ENCODE assay signal across 31 cellular contexts in genomic region chr1:26092422-26092821, GRCh38. TPM values are rescaled to one million over a fixed set of nuclear protein-coding genes. Genes with fewer than 3 reads are reported as not detected.
"Had no signal": no experiment of that assay in that cellular context is flagged by ENCODE, and none has a peak within 500 bp of the region (broad histone marks: within the 10 kb centered on the region; RNA-seq: fewer than 3 reads in every experiment).

No MANE protein-coding gene starts in this region.

- H3K9me3 ChIP-seq: SJSA1 had no signal

- H3K27ac ChIP-seq: RWPE1, SJSA1, VCaP had no signal

- DNase-seq: activated CD4-positive, alpha-beta memory T cell treated with anti-CD3 and anti-CD28 coated beads for 36 hours; activated CD4-positive, alpha-beta T cell treated with anti-CD3 and anti-CD28 coated beads, Interleukin-2, amount 10 ng/mL, durations not matched to agents 7 days and 5 days; activated CD4-positive, CD25-positive, alpha-beta regulatory T cell; activated CD8-positive, alpha-beta memory T cell treated with anti-CD3 and anti-CD28 coated beads for 24 hours; activated gamma-delta T cell; activated naive CD4-positive, alpha-beta T cell treated with anti-CD3 and anti-CD28 coated beads for 36 hours; activated T-cell treated with anti-CD3 and anti-CD28 coated beads, Interleukin-2, amount 50 U/mL, for 4 hours; amygdala; caudate nucleus; Karpas-422; MM.1S; NCI-H1105; NCI-H1436; NCI-H1694 treated with DMSO at 0.1 percent for 48 hours; NCI-H2081; NCI-H510A treated with DMSO at 0.1 percent for 48 hours; NCI-H69; NK-92 treated with Interleukin-12 subunit alpha and Interleukin-12 subunit beta, amount 100 ng/mL, for 24 hours; OCI-M1; Right ventricle myocardium superior; SW 1271 had no signal

- H3K4me1 Mint-ChIP-seq: activated CD4-positive, alpha-beta T cell treated with anti-CD3 and anti-CD28 coated beads, Interleukin-2, amount 10 ng/mL, durations not matched to agents 7 days and 5 days had no signal

- H3K4me3 Mint-ChIP-seq: activated CD4-positive, alpha-beta memory T cell treated with anti-CD3 and anti-CD28 coated beads for 36 hours; activated CD4-positive, alpha-beta T cell treated with anti-CD3 and anti-CD28 coated beads, Interleukin-2, amount 10 ng/mL, durations not matched to agents 7 days and 5 days; activated naive CD4-positive, alpha-beta T cell treated with anti-CD3 and anti-CD28 coated beads for 36 hours; activated naive CD8-positive, alpha-beta T cell; activated T-cell treated with anti-CD3 and anti-CD28 coated beads, Interleukin-2, amount 50 U/mL, for 4 hours; brain had no signal

- H3K36me3 Mint-ChIP-seq: activated CD4-positive, alpha-beta memory T cell treated with anti-CD3 and anti-CD28 coated beads for 36 hours; activated naive CD8-positive, alpha-beta T cell; brain had no signal

- H3K9me3 Mint-ChIP-seq: activated CD4-positive, alpha-beta memory T cell treated with anti-CD3 and anti-CD28 coated beads for 36 hours; activated CD4-positive, alpha-beta T cell treated with anti-CD3 and anti-CD28 coated beads, Interleukin-2, amount 10 ng/mL, durations not matched to agents 7 days and 5 days; activated naive CD4-positive, alpha-beta T cell treated with anti-CD3 and anti-CD28 coated beads for 36 hours; activated T-cell treated with anti-CD3 and anti-CD28 coated beads, Interleukin-2, amount 50 U/mL, for 4 hours had no signal

- H3K27ac Mint-ChIP-seq: activated CD4-positive, alpha-beta memory T cell treated with anti-CD3 and anti-CD28 coated beads for 36 hours; activated CD4-positive, alpha-beta T cell treated with anti-CD3 and anti-CD28 coated beads, Interleukin-2, amount 10 ng/mL, durations not matched to agents 7 days and 5 days; activated naive CD4-positive, alpha-beta T cell treated with anti-CD3 and anti-CD28 coated beads for 36 hours; activated naive CD8-positive, alpha-beta T cell; brain had no signal

- FAIRE-seq: astrocyte, TTC549 had no signal

- ATAC-seq: activated T-cell treated with anti-CD3 and anti-CD28 coated beads, Interleukin-2, amount 50 U/mL, for 4 hours; Panc1; SK-N-SH treated with all-trans-retinoic acid at 6 μM for 48 hours had no signal

- H3K36me3 ChIP-seq: SJSA1 had no signal

- H3K4me3 ChIP-seq: SJSA1 had no signal

RNA-seq across cellular contexts. Expression of gene TRIM63, which starts 25.0 kb away (rescaled TPM):
- total RNA-seq: activated T-cell treated with anti-CD3 and anti-CD28 coated beads, Interleukin-2, amount 50 U/mL, for 4 hours; astrocyte; SJSA1; T-helper 1 cell treated with Interleukin-12 subunit alpha and Interleukin-12 subunit beta and Interleukin-4 antibody, amounts not matched to agents 30 ng/mL and 1 ng/mL, for 36 hours had no signal

RNA-seq across cellular contexts. Expression of gene SLC30A2, which starts 46.5 kb away (rescaled TPM):
- total RNA-seq: activated CD4-positive, alpha-beta memory T cell treated with anti-CD3 and anti-CD28 coated beads for 36 hours; activated CD4-positive, alpha-beta T cell treated with anti-CD3 and anti-CD28 coated beads, Interleukin-2, amount 10 ng/mL, durations not matched to agents 7 days and 5 days; activated naive CD4-positive, alpha-beta T cell treated with anti-CD3 and anti-CD28 coated beads for 36 hours; activated T-cell treated with anti-CD3 and anti-CD28 coated beads, Interleukin-2, amount 50 U/mL, for 4 hours; astrocyte; SJSA1; T-helper 1 cell treated with Interleukin-12 subunit alpha and Interleukin-12 subunit beta and Interleukin-4 antibody, amounts not matched to agents 30 ng/mL and 1 ng/mL, for 36 hours had no signal
